In genomic region chr21:31752967-31753366, GRCh38 we compare ENCODE assay signal across 1 cellular context.
TF ChIP-seq lines count a peak whose summit lies in the region.

No MANE protein-coding gene starts in this region.

TF ChIP-seq in K562, 482 proteins besides CTCF, POLR2A, EP300 and RAD21 (continued from another document):
- TF ChIP-seq THRB (CRISPR knock-in tag; conservative IDR thresholded peaks at IDR 0.05), result no peak
- no peak for TF ChIP-seq PTBP1 (IDR thresholded peaks at IDR 0.05; ENCODE audit: low read depth, low read length)
- TF ChIP-seq ETS2 (tag; IDR thresholded peaks at IDR 0.05; ENCODE audit: borderline replicate concordance, poor library complexity, severe bottlenecking), result no peak
- TF ChIP-seq MAFK (IDR thresholded peaks at IDR 0.05; ENCODE audit: low read length), result no peak
- TF ChIP-seq NCOA6 (IDR thresholded peaks at IDR 0.05), result no peak
- no peak for TF ChIP-seq TCF7 (IDR thresholded peaks at IDR 0.05; ENCODE audit: borderline replicate concordance)
- TF ChIP-seq PTRF (tag; IDR thresholded peaks at IDR 0.05), result no peak
- no peak for TF ChIP-seq TAF15 (IDR thresholded peaks at IDR 0.05; ENCODE audit: low read depth, low read length)
- TF ChIP-seq ZNF316 (IDR thresholded peaks at IDR 0.05), result 0 out of 2 replicates have a peak, but pooled peaks have one; percentile 9
- no peak for TF ChIP-seq SLC30A9 (CRISPR knock-in tag; IDR thresholded peaks at IDR 0.05)
- no peak for TF ChIP-seq SRSF9 (IDR thresholded peaks at IDR 0.05; ENCODE audit: borderline replicate concordance, low read depth, low read length)
- peak; percentile 39; the same call in 1 of the 2 replicates for TF ChIP-seq CBFA2T3 (IDR thresholded peaks at IDR 0.05)
- TF ChIP-seq MEF2D (tag; conservative IDR thresholded peaks at IDR 0.05; ENCODE audit: low read depth), result no peak
